ENCODE assay signal across 11 cellular contexts in genomic region chr3:141243295-141243707, GRCh38. TPM values are rescaled to one million over a fixed set of nuclear protein-coding genes. Genes with fewer than 3 reads are reported as not detected.
A peak's percentile ranks its signal among the peaks of the same experiment; 100 is the strongest.
DNase-seq lines count a peak whose midpoint lies in the region; ATAC-seq, FAIRE-seq and TF ChIP-seq lines count a peak whose summit lies in the region.
"Had no signal": no experiment of that assay in that cellular context is flagged by ENCODE, and none has a peak within 500 bp of the region (broad histone marks: within the 10 kb centered on the region; RNA-seq: fewer than 3 reads in every experiment).

No MANE protein-coding gene starts in this region.

- no peak for FAIRE-seq in H1 (lab: Jason Lieb, UNC)
- FAIRE-seq: frontal cortex, G401.6 had no signal

- no peak overlapping the region for H2BK15ac ChIP-seq in H1 (ENCODE audit: low read length)

- no peak overlapping the region for H3K4me3 ChIP-seq in H1 (ENCODE audit: extremely low read depth in 1 of 4, insufficient read depth in 2 of 4, low read depth in 3 of 4, low read length in 4 of 4)
- H3K4me3 ChIP-seq in gastroesophageal sphincter = no peak overlapping the region
- H3K4me3 ChIP-seq: SJCRH30 had no signal

- H3K23ac ChIP-seq in H1 (ENCODE audit: insufficient read length) = no peak overlapping the region

- TF ChIP-seq POLR2A in H1 (IDR thresholded peaks at IDR 0.05; ENCODE audit: control extremely low read depth in 1 of 2, low read depth in 2 of 2, low read length in 2 of 2) = no peak
- no peak for TF ChIP-seq POLR2A in gastroesophageal sphincter (IDR thresholded peaks at IDR 0.05)
- TF ChIP-seq POLR2A in GM18505 (IDR thresholded peaks at IDR 0.05; ENCODE audit: borderline replicate concordance, extremely low read depth, insufficient read depth, insufficient read length) = no peak

- no peak overlapping the region for H4K5ac ChIP-seq in H1 (ENCODE audit: insufficient read length, low read depth, low read length)

- CTCF ChIA-PET in H1 (lab: Charles Lee; ENCODE audit: partially characterized antibody) = interaction anchor here (0.7 to 2.8 kb wide), 4 partner anchors 11 to 222 kb away, joined by 3 to 15 read pairs (median 5); partner anchors contain the start of gene PXYLP1

- no peaks in the 10 kb centered on the region for H3K9me3 ChIP-seq in H1 (ENCODE audit: insufficient read depth in 2 of 2, low read depth in 1 of 2, low read length in 1 of 2)
- no peaks in the 10 kb centered on the region for H3K9me3 ChIP-seq in gastroesophageal sphincter
- H3K9me3 ChIP-seq: SJCRH30 had no signal

- no peak overlapping the region for H2BK12ac ChIP-seq in H1 (ENCODE audit: low read depth, low read length)

- no peak overlapping the region for H4K91ac ChIP-seq in H1 (replicated peaks; ENCODE audit: insufficient read length, low read length)

- H2BK120ac ChIP-seq in H1 (replicated peaks; ENCODE audit: low read depth, low read length) = no peak overlapping the region

- H3K56ac ChIP-seq in H1 (replicated peaks; ENCODE audit: insufficient read length, low read depth, low read length) = no peak overlapping the region

- no peak for TF ChIP-seq RAD21 in H1 (IDR thresholded peaks at IDR 0.05 in 1 of 2, conservative IDR thresholded peaks at IDR 0.05 in 1 of 2; ENCODE audit: low read depth in 2 of 2, low read length in 2 of 2)

- no peak overlapping the region for H2AFZ ChIP-seq in H1 (ENCODE audit: low read length)

- H3K79me1 ChIP-seq in H1 (ENCODE audit: low read depth, low read length) = peaks cover 13% of the 10 kb centered on the region

- H3K36me3 ChIP-seq in H1 (ENCODE audit: control insufficient read depth in 2 of 4, insufficient read depth in 4 of 4, low read length in 3 of 4) = no peaks in the 10 kb centered on the region; a peak in 1 of 8 replicates
- H3K36me3 ChIP-seq in gastroesophageal sphincter = no peaks in the 10 kb centered on the region
- H3K36me3 ChIP-seq: SJCRH30 had no signal

- H3K4me2 ChIP-seq in H1 (ENCODE audit: insufficient read depth in 1 of 2, low read depth in 2 of 2, low read length in 2 of 2) = no peak overlapping the region

- H4K20me1 ChIP-seq in H1 (replicated peaks in 1 of 2; ENCODE audit: control insufficient read depth in 1 of 2, insufficient read depth in 2 of 2, low read length in 2 of 2) = peaks cover 0 to 3% of the 10 kb centered on the region in 2 experiments

- TF ChIP-seq EP300 in H1 (IDR thresholded peaks at IDR 0.05; ENCODE audit: borderline replicate concordance in 1 of 2, low read depth in 2 of 2, low read length in 2 of 2) (no peak), gastroesophageal sphincter (IDR thresholded peaks at IDR 0.05) (no peak)

- H3K9ac ChIP-seq in H1 (replicated peaks in 1 of 4; ENCODE audit: extremely low read depth in 1 of 4, low read depth in 3 of 4, low read length in 3 of 4) = no peak overlapping the region

- no peak overlapping the region for H3K18ac ChIP-seq in H1 (ENCODE audit: extremely low read depth, low read length)

- 88% methylated on average over 10 of the region's 10 CpGs; no CpG with 5 or more reads in 1 of the 2 experiments for WGBS in H1 (ENCODE audit: extremely low coverage in 1 of 2, insufficient coverage in 1 of 2, insufficient read length in 1 of 2, insufficient replicate concordance in 2 of 2, low coverage in 1 of 2, low lambda C conversion rate in 2 of 2, missing lambda C conversion rate in 1 of 2), 2 experiments
- 73 to 74% methylated on average over 7 to 10 of the region's 10 CpGs for WGBS in gastroesophageal sphincter (ENCODE audit: low coverage in 1 of 2), 2 donors

- H3K23me2 ChIP-seq in H1 (ENCODE audit: low read depth, low read length) = no peaks in the 10 kb centered on the region

- H3K79me2 ChIP-seq in H1 (ENCODE audit: control insufficient read depth in 1 of 2, insufficient read depth in 2 of 2, low read length in 2 of 2) = peaks cover 0 to 19% of the 10 kb centered on the region in 2 experiments; a peak in 2 of 4 replicates

- peaks cover 7 to 20% (median 17%) of the 10 kb centered on the region in 4 experiments for H3K4me1 ChIP-seq in H1 (replicated peaks in 1 of 4; ENCODE audit: control insufficient read depth in 3 of 4, insufficient read depth in 4 of 4, low read length in 3 of 4)
- H3K4me1 ChIP-seq in gastroesophageal sphincter = peaks cover 0 to 28% (median 5%) of the 10 kb centered on the region in 3 donors

- H2AK5ac ChIP-seq in H1 (ENCODE audit: low read depth, low read length) = no peak overlapping the region

- H2BK5ac ChIP-seq in H1 (ENCODE audit: low read depth, low read length) = no peak overlapping the region

- H3K27me3 ChIP-seq in H1 (replicated peaks in 1 of 4; ENCODE audit: control insufficient read depth in 3 of 4, extremely low read depth in 1 of 4, insufficient read depth in 3 of 4, low read length in 3 of 4) (no peaks in the 10 kb centered on the region), gastroesophageal sphincter (no peaks in the 10 kb centered on the region)
- H3K27me3 ChIP-seq: SJCRH30 had no signal

- DNase-seq in ELF-1 (ENCODE audit: low read depth, low spot score) (peak; percentile 28), H1 (ENCODE audit: low read depth in 1 of 2, low spot score in 2 of 2) (peak in 1 of 2 experiments; percentile 39), GF-D8 (lab: John Stamatoyannopoulos, UW) (no peak), NCI-H2081 treated with DMSO at 0.1 percent for 48 hours (lab: John Stamatoyannopoulos, UW) (no peak)
- peak; percentile 79 for DNase-seq in activated CD8-positive, alpha-beta memory T cell treated with anti-CD3 and anti-CD28 coated beads for 24 hours
- peak; percentile 76 for DNase-seq in stimulated activated CD4-positive, alpha-beta T cell treated with anti-CD3 and anti-CD28 coated beads, Interleukin-1b, Interleukin-23, amount 100 ng/mL, for 48 hours
- DNase-seq: SJCRH30 had no signal

- H3K14ac ChIP-seq in H1 (ENCODE audit: insufficient read length) = no peak overlapping the region

- no peak overlapping the region for H3K4ac ChIP-seq in H1 (replicated peaks; ENCODE audit: insufficient read length, low read depth, low read length)

- H3K27ac ChIP-seq in H1 (ENCODE audit: low read depth, low read length) = no peak overlapping the region
- H3K27ac ChIP-seq in gastroesophageal sphincter = no peak overlapping the region
- H3K27ac ChIP-seq: SJCRH30 had no signal

- ATAC-seq in gastroesophageal sphincter (no peak), GM18505 (IDR thresholded peaks at IDR 0.05; ENCODE audit: unreplicated experiment) (no peak)

- POLR2A ChIA-PET in H1 (lab: Charles Lee; ENCODE audit: partially characterized antibody) = interaction anchor here (1.2 kb wide), 1 partner anchor 12 kb away, joined by 3 read pairs; the partner anchor contains the start of gene PXYLP1

- no peak overlapping the region for H2BK20ac ChIP-seq in H1 (ENCODE audit: low read length)

- peak overlapping the region; percentile 60 for H4K8ac ChIP-seq in H1 (ENCODE audit: extremely low read depth, insufficient read depth, low read length)

- TF ChIP-seq CTCF in H1 (IDR thresholded peaks at IDR 0.05; ENCODE audit: control extremely low read depth in 1 of 3, insufficient read depth in 1 of 3, low read depth in 1 of 3, low read length in 3 of 3) (no peak), gastroesophageal sphincter (IDR thresholded peaks at IDR 0.05) (no peak)

TF ChIP-seq in H1, 55 proteins besides CTCF, POLR2A, EP300 and RAD21:
- TF ChIP-seq SUZ12 (IDR thresholded peaks at IDR 0.05; ENCODE audit: low read length) (no peak), BACH1 (IDR thresholded peaks at IDR 0.05; ENCODE audit: low read length) (no peak), SAP30 (IDR thresholded peaks at IDR 0.05; ENCODE audit: insufficient read depth, insufficient replicate concordance, low read length) (no peak), KDM4A (IDR thresholded peaks at IDR 0.05; ENCODE audit: low read depth, low read length, severe bottlenecking) (no peak), TEAD4 (IDR thresholded peaks at IDR 0.05; ENCODE audit: low read depth, low read length) (no peak), CTBP2 (IDR thresholded peaks at IDR 0.05; ENCODE audit: borderline replicate concordance, insufficient read depth, insufficient read length, low read length) (no peak), NRF1 (IDR thresholded peaks at IDR 0.05; ENCODE audit: low read depth, low read length) (no peak), SP1 (IDR thresholded peaks at IDR 0.05; ENCODE audit: low read depth, low read length) (no peak), GTF2F1 (IDR thresholded peaks at IDR 0.05; ENCODE audit: borderline replicate concordance, low read depth, low read length) (no peak), POLR2AphosphoS5 (IDR thresholded peaks at IDR 0.05; ENCODE audit: low read depth, low read length) (no peak), JUN (IDR thresholded peaks at IDR 0.05; ENCODE audit: low read depth, low read length) (no peak), KDM5A (IDR thresholded peaks at IDR 0.05; ENCODE audit: low read length) (no peak), RXRA (IDR thresholded peaks at IDR 0.05; ENCODE audit: insufficient read depth, low read depth, low read length) (no peak), MAX (IDR thresholded peaks at IDR 0.05) (no peak), RBBP5 (IDR thresholded peaks at IDR 0.05; ENCODE audit: borderline replicate concordance, low read depth, low read length) (no peak), SIRT6 (IDR thresholded peaks at IDR 0.05; ENCODE audit: low read length) (no peak), RFX5 (IDR thresholded peaks at IDR 0.05; ENCODE audit: borderline replicate concordance, low read depth, low read length) (no peak), EGR1 (IDR thresholded peaks at IDR 0.05; ENCODE audit: borderline replicate concordance, low read depth, low read length) (no peak)

RNA-seq across cellular contexts. Expression of gene PXYLP1, which starts 11.7 kb away (rescaled TPM):
- 17.6 and 19.4 TPM in 2 replicates for total RNA-seq in H1 (2021; fragmentation: NEBNext Ultra II Directional; extraction: Animal tissue kit (Norgen Biotek cat#: 25700))
- polyA plus RNA-seq in H1 (2011; rRNA removed) = 16.8 and 20.6 TPM in 2 replicates
- polyA plus RNA-seq in H1 (2011; cell fraction: cytosol; rRNA removed) = 18.1 TPM
- 30.8 TPM for polyA plus RNA-seq in H1 (2011; cell fraction: nucleus; rRNA removed)
- polyA plus RNA-seq in H1 (2012, experiment 1 of 2) = 18.8 to 25.9 TPM (median 21.0 TPM) in 4 replicates
- 5.4 TPM for polyA plus RNA-seq in H1 (2012, experiment 2 of 2)
- 16.3 TPM for polyA plus RNA-seq in H1 (2013, experiment 1 of 2)
- polyA plus RNA-seq in H1 (2013, experiment 2 of 2) = 20.1 TPM
- polyA minus RNA-seq in H1 (2011; rRNA and poly(A)+ RNA removed) = 42.6 and 54.1 TPM in 2 replicates
- polyA minus RNA-seq in H1 (2011; cell fraction: cytosol; rRNA and poly(A)+ RNA removed) = 22.2 TPM
- polyA minus RNA-seq in H1 (2011; cell fraction: nucleus; rRNA and poly(A)+ RNA removed) = 28.9 TPM
- 10 to 100 TPM in 2 of 4 donors, 1 to 10 TPM in 2; 6.5 to 16.9 (median 10.0) TPM for total RNA-seq in gastroesophageal sphincter

Comparison
In these comparisons a context has a peak if more than half of its experiments do, and no peak if none do; other contexts are left out.
1. DNase-seq: peak in ELF-1 (single experiment), activated CD8-positive, alpha-beta memory T cell treated with anti-CD3 and anti-CD28 coated beads for 24 hours (single experiment) and stimulated activated CD4-positive, alpha-beta T cell treated with anti-CD3 and anti-CD28 coated beads, Interleukin-1b, Interleukin-23, amount 100 ng/mL, for 48 hours (single experiment); none in GF-D8 (single experiment) and NCI-H2081 treated with DMSO at 0.1 percent for 48 hours (single experiment).